1 cellular context compared by ENCODE assay signal in genomic region chr6:48135352-48136084, GRCh38.
TF ChIP-seq lines count a peak whose summit lies in the region.

No MANE protein-coding gene starts in this region.

TF ChIP-seq in GM23338, 12 proteins besides CTCF, POLR2A, EP300 and RAD21 (continued from another document):
- TF ChIP-seq ZNF462 (CRISPR knock-in tag; IDR thresholded peaks at IDR 0.05) = no peak
- no peak for TF ChIP-seq REST (IDR thresholded peaks at IDR 0.05; ENCODE audit: unreplicated experiment)
- no peak for TF ChIP-seq STAT1 (IDR thresholded peaks at IDR 0.05; ENCODE audit: unreplicated experiment)
- TF ChIP-seq ETS1 (IDR thresholded peaks at IDR 0.05) = no peak
- no peak for TF ChIP-seq POLR2AphosphoS5 (IDR thresholded peaks at IDR 0.05; ENCODE audit: low read depth)
- TF ChIP-seq EZH2phosphoT487 (IDR thresholded peaks at IDR 0.05; ENCODE audit: unreplicated experiment) = no peak
- no peak for TF ChIP-seq NANOG (IDR thresholded peaks at IDR 0.05; ENCODE audit: borderline replicate concordance)
- TF ChIP-seq JUNB (IDR thresholded peaks at IDR 0.05; ENCODE audit: unreplicated experiment) = no peak
- no peak for TF ChIP-seq ZNF114 (CRISPR knock-in tag; IDR thresholded peaks at IDR 0.05)
- no peak for TF ChIP-seq CREB1 (CRISPR knock-in tag; IDR thresholded peaks at IDR 0.05; ENCODE audit: low read depth)
- TF ChIP-seq ZNF331 (CRISPR knock-in tag; IDR thresholded peaks at IDR 0.05; ENCODE audit: low read depth) = no peak
